2 cellular contexts compared by ENCODE assay signal in the genomic region with DNA sequence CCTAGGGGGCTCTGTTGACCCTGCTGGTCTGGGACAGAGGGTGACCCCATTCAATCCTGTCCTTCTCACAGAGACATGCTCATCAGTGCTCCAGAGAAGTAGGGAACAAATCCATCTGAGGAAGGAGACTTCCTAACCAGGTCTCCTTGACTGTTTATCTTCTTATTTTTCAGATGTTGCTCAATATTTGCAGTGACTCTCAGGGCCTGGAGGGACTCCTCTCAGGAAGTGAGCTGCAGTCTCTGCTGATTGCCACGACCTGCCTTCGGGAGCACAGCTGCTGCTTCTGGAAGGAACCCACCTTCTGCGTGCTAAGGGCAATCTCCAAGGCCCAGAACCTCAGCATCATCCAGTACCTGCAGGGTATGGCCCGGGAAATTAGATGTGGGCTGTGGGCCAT.
TF ChIP-seq lines count a peak whose summit lies in the region.

No MANE protein-coding gene starts in this region.

TF ChIP-seq in SK-N-SH, 30 proteins besides CTCF, POLR2A, EP300 and RAD21 (continued from another document):
- TF ChIP-seq, protein P1, sequence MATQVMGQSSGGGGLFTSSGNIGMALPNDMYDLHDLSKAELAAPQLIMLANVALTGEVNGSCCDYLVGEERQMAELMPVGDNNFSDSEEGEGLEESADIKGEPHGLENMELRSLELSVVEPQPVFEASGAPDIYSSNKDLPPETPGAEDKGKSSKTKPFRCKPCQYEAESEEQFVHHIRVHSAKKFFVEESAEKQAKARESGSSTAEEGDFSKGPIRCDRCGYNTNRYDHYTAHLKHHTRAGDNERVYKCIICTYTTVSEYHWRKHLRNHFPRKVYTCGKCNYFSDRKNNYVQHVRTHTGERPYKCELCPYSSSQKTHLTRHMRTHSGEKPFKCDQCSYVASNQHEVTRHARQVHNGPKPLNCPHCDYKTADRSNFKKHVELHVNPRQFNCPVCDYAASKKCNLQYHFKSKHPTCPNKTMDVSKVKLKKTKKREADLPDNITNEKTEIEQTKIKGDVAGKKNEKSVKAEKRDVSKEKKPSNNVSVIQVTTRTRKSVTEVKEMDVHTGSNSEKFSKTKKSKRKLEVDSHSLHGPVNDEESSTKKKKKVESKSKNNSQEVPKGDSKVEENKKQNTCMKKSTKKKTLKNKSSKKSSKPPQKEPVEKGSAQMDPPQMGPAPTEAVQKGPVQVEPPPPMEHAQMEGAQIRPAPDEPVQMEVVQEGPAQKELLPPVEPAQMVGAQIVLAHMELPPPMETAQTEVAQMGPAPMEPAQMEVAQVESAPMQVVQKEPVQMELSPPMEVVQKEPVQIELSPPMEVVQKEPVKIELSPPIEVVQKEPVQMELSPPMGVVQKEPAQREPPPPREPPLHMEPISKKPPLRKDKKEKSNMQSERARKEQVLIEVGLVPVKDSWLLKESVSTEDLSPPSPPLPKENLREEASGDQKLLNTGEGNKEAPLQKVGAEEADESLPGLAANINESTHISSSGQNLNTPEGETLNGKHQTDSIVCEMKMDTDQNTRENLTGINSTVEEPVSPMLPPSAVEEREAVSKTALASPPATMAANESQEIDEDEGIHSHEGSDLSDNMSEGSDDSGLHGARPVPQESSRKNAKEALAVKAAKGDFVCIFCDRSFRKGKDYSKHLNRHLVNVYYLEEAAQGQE (IDR thresholded peaks at IDR 0.05; ENCODE audit: low read depth, low read length) = no peak
- TF ChIP-seq, protein P2, sequence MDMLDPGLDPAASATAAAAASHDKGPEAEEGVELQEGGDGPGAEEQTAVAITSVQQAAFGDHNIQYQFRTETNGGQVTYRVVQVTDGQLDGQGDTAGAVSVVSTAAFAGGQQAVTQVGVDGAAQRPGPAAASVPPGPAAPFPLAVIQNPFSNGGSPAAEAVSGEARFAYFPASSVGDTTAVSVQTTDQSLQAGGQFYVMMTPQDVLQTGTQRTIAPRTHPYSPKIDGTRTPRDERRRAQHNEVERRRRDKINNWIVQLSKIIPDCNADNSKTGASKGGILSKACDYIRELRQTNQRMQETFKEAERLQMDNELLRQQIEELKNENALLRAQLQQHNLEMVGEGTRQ (IDR thresholded peaks at IDR 0.05; ENCODE audit: borderline replicate concordance, low read depth, low read length) = no peak
- TF ChIP-seq POLR2AphosphoS5 (IDR thresholded peaks at IDR 0.05; ENCODE audit: low read depth, low read length) (no peak), NFIC (IDR thresholded peaks at IDR 0.05; ENCODE audit: borderline replicate concordance) (no peak), MXI1 (IDR thresholded peaks at IDR 0.05; ENCODE audit: low read depth, low read length) (no peak), TEAD4 (IDR thresholded peaks at IDR 0.05; ENCODE audit: borderline replicate concordance, insufficient read depth) (no peak)
- TF ChIP-seq, protein P3, sequence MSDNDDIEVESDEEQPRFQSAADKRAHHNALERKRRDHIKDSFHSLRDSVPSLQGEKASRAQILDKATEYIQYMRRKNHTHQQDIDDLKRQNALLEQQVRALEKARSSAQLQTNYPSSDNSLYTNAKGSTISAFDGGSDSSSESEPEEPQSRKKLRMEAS (IDR thresholded peaks at IDR 0.05; ENCODE audit: low read depth) = no peak

TF ChIP-seq in SK-N-SH treated with all-trans-retinoic acid at 6 μM for 48 hours, 23 proteins besides CTCF, POLR2A, EP300 and RAD21 (continued from another document):
- no peak for TF ChIP-seq TCF4 (CRISPR knock-in tag; IDR thresholded peaks at IDR 0.05; ENCODE audit: borderline replicate concordance)
- no peak for TF ChIP-seq CSDC2 (CRISPR knock-in tag; IDR thresholded peaks at IDR 0.05)
- TF ChIP-seq, protein P4, sequence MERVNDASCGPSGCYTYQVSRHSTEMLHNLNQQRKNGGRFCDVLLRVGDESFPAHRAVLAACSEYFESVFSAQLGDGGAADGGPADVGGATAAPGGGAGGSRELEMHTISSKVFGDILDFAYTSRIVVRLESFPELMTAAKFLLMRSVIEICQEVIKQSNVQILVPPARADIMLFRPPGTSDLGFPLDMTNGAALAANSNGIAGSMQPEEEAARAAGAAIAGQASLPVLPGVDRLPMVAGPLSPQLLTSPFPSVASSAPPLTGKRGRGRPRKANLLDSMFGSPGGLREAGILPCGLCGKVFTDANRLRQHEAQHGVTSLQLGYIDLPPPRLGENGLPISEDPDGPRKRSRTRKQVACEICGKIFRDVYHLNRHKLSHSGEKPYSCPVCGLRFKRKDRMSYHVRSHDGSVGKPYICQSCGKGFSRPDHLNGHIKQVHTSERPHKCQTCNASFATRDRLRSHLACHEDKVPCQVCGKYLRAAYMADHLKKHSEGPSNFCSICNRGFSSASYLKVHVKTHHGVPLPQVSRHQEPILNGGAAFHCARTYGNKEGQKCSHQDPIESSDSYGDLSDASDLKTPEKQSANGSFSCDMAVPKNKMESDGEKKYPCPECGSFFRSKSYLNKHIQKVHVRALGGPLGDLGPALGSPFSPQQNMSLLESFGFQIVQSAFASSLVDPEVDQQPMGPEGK (CRISPR knock-in tag; IDR thresholded peaks at IDR 0.05; ENCODE audit: borderline replicate concordance) = no peak
